1 cellular context compared by ENCODE assay signal in genomic region chr2:9558948-9559381, GRCh38.
TF ChIP-seq lines count a peak whose summit lies in the region.

No MANE protein-coding gene starts in this region.

TF ChIP-seq in H1, 55 proteins besides CTCF, POLR2A, EP300 and RAD21 (continued from another document):
- TF ChIP-seq E2F6 (IDR thresholded peaks at IDR 0.05) (no peak), SIN3A (conservative IDR thresholded peaks at IDR 0.05 in 1 of 2, IDR thresholded peaks at IDR 0.05 in 1 of 2; ENCODE audit: low read depth in 1 of 2, low read length in 2 of 2) (no peak), SIX5 (IDR thresholded peaks at IDR 0.05; ENCODE audit: low read depth, low read length) (no peak), SRF (IDR thresholded peaks at IDR 0.05; ENCODE audit: low read depth, low read length) (no peak), POU5F1 (IDR thresholded peaks at IDR 0.05; ENCODE audit: low read depth, low read length) (no peak), TAF7 (optimal IDR thresholded peaks at IDR 0.05; ENCODE audit: borderline replicate concordance, low read depth, low read length) (no peak), SP2 (IDR thresholded peaks at IDR 0.05; ENCODE audit: low read length) (no peak), POLR2AphosphoS5 (IDR thresholded peaks at IDR 0.05; ENCODE audit: low read depth, low read length) (no peak), KDM4A (IDR thresholded peaks at IDR 0.05; ENCODE audit: low read depth, low read length, severe bottlenecking) (no peak), EGR1 (IDR thresholded peaks at IDR 0.05; ENCODE audit: borderline replicate concordance, low read depth, low read length) (no peak), TCF12 (IDR thresholded peaks at IDR 0.05; ENCODE audit: low read depth, low read length) (no peak), TAF1 (IDR thresholded peaks at IDR 0.05; ENCODE audit: low read depth, low read length) (no peak), CREB1 (IDR thresholded peaks at IDR 0.05) (no peak), JUND (IDR thresholded peaks at IDR 0.05; ENCODE audit: low read length) (no peak), MAX (IDR thresholded peaks at IDR 0.05) (no peak)
